1 cellular context compared by ENCODE assay signal in genomic region chr14:104983231-104983721, GRCh38.
TF ChIP-seq lines count a peak whose summit lies in the region.

No MANE protein-coding gene starts in this region.

TF ChIP-seq in SK-N-SH treated with all-trans-retinoic acid at 6 μM for 48 hours, 23 proteins besides CTCF, POLR2A, EP300 and RAD21:
- no peak for TF ChIP-seq TOX (CRISPR knock-in tag; IDR thresholded peaks at IDR 0.05; ENCODE audit: borderline replicate concordance)
- no peak for TF ChIP-seq SNAI2 (CRISPR knock-in tag; IDR thresholded peaks at IDR 0.05)
- TF ChIP-seq ISL1 (CRISPR knock-in tag; IDR thresholded peaks at IDR 0.05) = no peak
- no peak for TF ChIP-seq TCF4 (CRISPR knock-in tag; IDR thresholded peaks at IDR 0.05; ENCODE audit: borderline replicate concordance)
- TF ChIP-seq OSR1 (CRISPR knock-in tag; IDR thresholded peaks at IDR 0.05) = no peak
- no peak for TF ChIP-seq RARB (CRISPR knock-in tag; IDR thresholded peaks at IDR 0.05)
- no peak for TF ChIP-seq CREB5 (CRISPR knock-in tag; IDR thresholded peaks at IDR 0.05; ENCODE audit: low read depth)
- no peak for TF ChIP-seq PPARA (CRISPR knock-in tag; IDR thresholded peaks at IDR 0.05; ENCODE audit: borderline replicate concordance)
- no peak for TF ChIP-seq POU6F1 (CRISPR knock-in tag; IDR thresholded peaks at IDR 0.05; ENCODE audit: borderline replicate concordance, low read depth)
- TF ChIP-seq ZFP3 (CRISPR knock-in tag; IDR thresholded peaks at IDR 0.05) = no peak
